In the genomic region with DNA sequence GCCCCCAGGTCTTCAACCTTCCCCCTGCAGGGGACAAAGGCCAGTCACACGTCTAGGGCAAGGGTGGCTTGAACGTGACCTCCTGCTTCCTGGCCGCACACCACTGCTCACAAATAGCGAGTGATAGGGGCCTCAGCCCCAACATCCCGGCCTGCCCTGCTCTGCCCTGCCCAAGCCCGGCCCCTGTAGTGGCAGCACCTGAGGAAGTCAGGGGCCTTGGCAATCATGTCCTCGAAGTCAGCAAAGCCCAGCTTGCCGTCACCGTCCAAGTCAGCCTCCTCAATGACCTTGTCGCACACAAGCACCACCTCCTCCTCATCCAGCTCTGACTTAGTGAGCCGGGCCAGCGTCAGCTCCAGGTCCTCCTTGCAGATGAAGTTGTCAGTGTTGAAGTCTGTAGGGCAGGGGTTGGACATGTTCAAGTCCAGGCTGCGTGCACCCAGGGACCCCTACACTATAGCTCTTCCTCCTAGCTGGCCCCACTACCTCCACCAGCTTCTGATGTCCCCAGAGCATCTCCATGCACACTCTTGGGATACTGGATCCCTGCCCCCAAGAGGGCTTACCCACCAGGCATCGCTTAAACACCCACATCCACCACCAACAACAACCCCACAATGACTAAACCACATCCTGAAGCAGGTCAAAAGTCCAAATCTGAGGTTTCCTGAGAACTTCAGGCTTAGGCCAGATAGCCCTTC, we compare ENCODE assay signal across 1 cellular context.
TF ChIP-seq lines count a peak whose summit lies in the region.

No MANE protein-coding gene starts in this region.

TF ChIP-seq in HepG2, 621 proteins besides CTCF, POLR2A, EP300 and RAD21 (continued from another document):
- TF ChIP-seq ZSCAN12 (CRISPR knock-in tag; IDR thresholded peaks at IDR 0.05) (no peak), NFE2 (CRISPR knock-in tag; IDR thresholded peaks at IDR 0.05) (no peak), ZNF850 (CRISPR knock-in tag; conservative IDR thresholded peaks at IDR 0.05) (no peak), ETV5 (CRISPR knock-in tag; IDR thresholded peaks at IDR 0.05; ENCODE audit: borderline replicate concordance) (peak; percentile 41; the same call in 1 of the 2 replicates)
- TF ChIP-seq, protein P1, sequence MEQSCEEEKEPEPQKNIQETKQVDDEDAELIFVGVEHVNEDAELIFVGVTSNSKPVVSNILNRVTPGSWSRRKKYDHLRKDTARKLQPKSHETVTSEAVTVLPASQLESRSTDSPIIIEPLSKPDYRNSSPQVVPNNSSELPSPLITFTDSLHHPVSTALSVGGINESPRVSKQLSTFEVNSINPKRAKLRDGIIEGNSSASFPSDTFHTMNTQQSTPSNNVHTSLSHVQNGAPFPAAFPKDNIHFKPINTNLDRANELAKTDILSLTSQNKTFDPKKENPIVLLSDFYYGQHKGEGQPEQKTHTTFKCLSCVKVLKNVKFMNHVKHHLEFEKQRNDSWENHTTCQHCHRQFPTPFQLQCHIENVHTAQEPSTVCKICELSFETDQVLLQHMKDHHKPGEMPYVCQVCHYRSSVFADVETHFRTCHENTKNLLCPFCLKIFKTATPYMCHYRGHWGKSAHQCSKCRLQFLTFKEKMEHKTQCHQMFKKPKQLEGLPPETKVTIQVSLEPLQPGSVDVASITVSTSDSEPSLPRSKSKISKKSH (CRISPR knock-in tag; IDR thresholded peaks at IDR 0.05; ENCODE audit: borderline replicate concordance), result no peak
